1 cellular context compared by ENCODE assay signal in the genomic region with DNA sequence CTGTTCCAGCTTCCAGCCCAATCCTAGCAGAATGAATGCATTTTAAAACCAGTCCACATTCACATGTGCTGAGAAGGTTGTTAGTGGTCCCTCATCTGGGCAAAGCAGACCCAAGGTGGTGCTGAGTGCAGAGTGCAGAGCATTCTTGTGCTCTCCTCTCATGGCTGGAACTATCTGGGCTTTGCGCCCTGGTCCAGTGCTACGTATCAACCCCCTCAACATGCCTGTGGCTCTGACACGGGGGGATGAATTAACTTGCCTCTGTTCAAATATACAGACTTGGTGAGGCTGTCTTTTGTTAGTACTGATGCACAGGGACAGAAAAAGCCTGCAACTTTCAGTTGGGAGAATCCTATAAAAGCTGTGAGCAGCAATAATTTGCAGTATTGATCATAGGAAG.
TF ChIP-seq lines count a peak whose summit lies in the region.

No MANE protein-coding gene starts in this region.

TF ChIP-seq in K562, 482 proteins besides CTCF, POLR2A, EP300 and RAD21:
- no peak for TF ChIP-seq NFRKB (IDR thresholded peaks at IDR 0.05; ENCODE audit: low read depth)
- no peak for TF ChIP-seq TEAD1 (CRISPR knock-in tag; IDR thresholded peaks at IDR 0.05)
- TF ChIP-seq IFI16 (CRISPR knock-in tag; IDR thresholded peaks at IDR 0.05) = no peak
- TF ChIP-seq ZKSCAN1 (IDR thresholded peaks at IDR 0.05; ENCODE audit: low read depth, low read length) = no peak
- TF ChIP-seq MCM2 (IDR thresholded peaks at IDR 0.05; ENCODE audit: low read depth) = no peak
- TF ChIP-seq BRCA1 (IDR thresholded peaks at IDR 0.05) = no peak
- no peak for TF ChIP-seq BRCA1 (CRISPR knock-in tag; IDR thresholded peaks at IDR 0.05)
- no peak for TF ChIP-seq NFIC (IDR thresholded peaks at IDR 0.05)
- TF ChIP-seq, protein P1, sequence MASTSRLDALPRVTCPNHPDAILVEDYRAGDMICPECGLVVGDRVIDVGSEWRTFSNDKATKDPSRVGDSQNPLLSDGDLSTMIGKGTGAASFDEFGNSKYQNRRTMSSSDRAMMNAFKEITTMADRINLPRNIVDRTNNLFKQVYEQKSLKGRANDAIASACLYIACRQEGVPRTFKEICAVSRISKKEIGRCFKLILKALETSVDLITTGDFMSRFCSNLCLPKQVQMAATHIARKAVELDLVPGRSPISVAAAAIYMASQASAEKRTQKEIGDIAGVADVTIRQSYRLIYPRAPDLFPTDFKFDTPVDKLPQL (IDR thresholded peaks at IDR 0.05; ENCODE audit: extremely low read depth, insufficient read length) = no peak
- no peak for TF ChIP-seq SMAD2 (IDR thresholded peaks at IDR 0.05; ENCODE audit: low read depth, low read length)
- no peak for TF ChIP-seq ZBTB33 (CRISPR knock-in tag; IDR thresholded peaks at IDR 0.05)
